ENCODE assay signal across 10 cellular contexts in the genomic region with DNA sequence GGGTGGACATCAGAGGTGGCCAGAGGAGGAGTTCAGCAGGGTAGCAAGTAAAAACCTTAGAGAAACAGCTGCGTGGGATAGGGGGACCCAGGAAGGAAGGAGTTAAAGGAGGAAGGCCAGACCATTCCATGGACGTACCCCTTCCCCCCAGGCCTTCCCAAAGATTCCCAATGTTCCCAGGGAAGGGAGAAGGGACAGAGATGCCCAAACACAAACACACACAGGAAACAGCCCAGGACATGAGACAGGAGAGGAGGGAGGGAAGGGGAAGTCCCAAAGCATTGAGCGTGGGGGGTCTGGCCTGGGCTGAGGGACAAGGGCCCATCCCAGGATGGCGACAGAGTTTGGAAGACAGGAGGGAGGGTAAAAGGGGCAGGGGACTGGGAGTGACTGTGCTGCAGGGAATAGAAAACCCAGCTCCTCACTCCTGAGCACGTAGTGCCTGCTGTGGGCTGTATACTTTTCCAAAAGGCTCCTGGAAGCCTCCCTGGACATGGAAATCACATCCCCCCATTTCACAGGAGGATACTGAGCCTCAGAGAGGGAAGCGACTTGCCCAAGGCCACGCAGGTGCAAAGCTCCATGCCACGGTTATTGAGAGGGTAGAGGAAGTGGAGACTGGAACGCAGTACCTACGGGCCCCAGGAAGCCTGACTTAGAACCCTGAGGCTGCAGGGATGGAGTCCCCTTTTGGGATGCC. TPM values are rescaled to one million over a fixed set of nuclear protein-coding genes. Genes with fewer than 3 reads are reported as not detected.
DNase-seq lines count a peak whose midpoint lies in the region; ATAC-seq and TF ChIP-seq lines count a peak whose summit lies in the region.
"Had no signal": no experiment of that assay in that cellular context is flagged by ENCODE, and none has a peak within 500 bp of the region (broad histone marks: within the 10 kb centered on the region; RNA-seq: fewer than 3 reads in every experiment).

No MANE protein-coding gene starts in this region.

- H3K4me3 Mint-ChIP-seq in central memory CD8-positive, alpha-beta T cell, result peak overlapping the region; percentile 14
- H3K4me3 Mint-ChIP-seq: activated B cell treated with CpG ODN at 0.5 μM for 24 hours had no signal

- no peaks in the 10 kb centered on the region for H3K36me3 Mint-ChIP-seq in central memory CD8-positive, alpha-beta T cell (ENCODE audit: insufficient read depth)

- WGBS in suprapubic skin, result 39% methylated on average over 10 of the region's 10 CpGs

- no peak overlapping the region for H3K27ac Mint-ChIP-seq in central memory CD8-positive, alpha-beta T cell (ENCODE audit: low read depth)
- H3K27ac Mint-ChIP-seq: activated B cell treated with CpG ODN at 0.5 μM for 24 hours had no signal

- TF ChIP-seq EP300 in suprapubic skin (IDR thresholded peaks at IDR 0.05), result no peak

- H3K4me1 ChIP-seq in left lung (peaks cover 0 to 17% of the 10 kb centered on the region in 2 donors), suprapubic skin (peaks cover 20% of the 10 kb centered on the region)

- no peak for TF ChIP-seq POLR2A in suprapubic skin (IDR thresholded peaks at IDR 0.05)

- H3K4me1 Mint-ChIP-seq in central memory CD8-positive, alpha-beta T cell, result peaks cover 6% of the 10 kb centered on the region

- H3K36me3 ChIP-seq in MG63, result peaks cover 55% of the 10 kb centered on the region
- peaks cover 0 to 43% of the 10 kb centered on the region in 2 donors for H3K36me3 ChIP-seq in left lung
- peaks cover 41% of the 10 kb centered on the region for H3K36me3 ChIP-seq in suprapubic skin

- H3K9me3 ChIP-seq in MG63 (peaks cover 27% of the 10 kb centered on the region), left lung (peaks cover 0 to 14% of the 10 kb centered on the region in 2 donors), suprapubic skin (peaks cover 2% of the 10 kb centered on the region)

- H3K27me3 ChIP-seq in MG63, result no peaks in the 10 kb centered on the region
- peaks cover 0 to 35% of the 10 kb centered on the region in 2 donors for H3K27me3 ChIP-seq in left lung
- H3K27me3 ChIP-seq in suprapubic skin, result no peaks in the 10 kb centered on the region

- no peak for DNase-seq in MG63
- DNase-seq in central memory CD8-positive, alpha-beta T cell (ENCODE audit: low spot score in 2 of 2), result no peak
- no peak for DNase-seq in left lung
- DNase-seq in suprapubic skin (ENCODE audit: low spot score in 2 of 2), result no peak
- DNase-seq in occipital lobe (lab: John Stamatoyannopoulos, UW), result no peak
- DNase-seq in superior temporal gyrus (ENCODE audit: extremely low spot score), result no peak
- DNase-seq: activated B cell treated with CpG ODN at 0.5 μM for 24 hours had no signal

- H3K27me3 Mint-ChIP-seq in central memory CD8-positive, alpha-beta T cell, result peaks cover 36% of the 10 kb centered on the region

- intact Hi-C loops in left lung (cut with DNase I), result no loop called here

- H3K4me3 ChIP-seq in MG63, result peak overlapping the region; percentile 97
- H3K4me3 ChIP-seq in left lung, result peak overlapping the region; percentile 50 to 55
- peak overlapping the region; percentile 68 for H3K4me3 ChIP-seq in suprapubic skin

- TF ChIP-seq CTCF in left lung (IDR thresholded peaks at IDR 0.05) (no peak), suprapubic skin (IDR thresholded peaks at IDR 0.05) (no peak)

- H3K27ac ChIP-seq in left lung (peak overlapping the region; percentile 73 to 82), suprapubic skin (peak overlapping the region; percentile 90)

- H3K9me3 Mint-ChIP-seq in central memory CD8-positive, alpha-beta T cell, result peaks cover 11% of the 10 kb centered on the region

- ATAC-seq in central memory CD8-positive, alpha-beta T cell (replicated peaks; ENCODE audit: extremely low read depth, poor library complexity, severe bottlenecking), result no peak
- ATAC-seq in left lung, result peak; percentile 10
- no peak for ATAC-seq in GM21381 (IDR thresholded peaks at IDR 0.05; ENCODE audit: unreplicated experiment)
- ATAC-seq in HG02870 (IDR thresholded peaks at IDR 0.05; ENCODE audit: unreplicated experiment), result no peak

RNA-seq across cellular contexts. Expression of a gene that starts 1.1 kb away (rescaled TPM):
- 90.8 and 120 TPM in 2 replicates for total RNA-seq in MG63 (2014; rRNA removed; shearing (Covaris generic); ENCODE audit: low replicate concordance)
- total RNA-seq in left lung (10 to 100 TPM; 17.5 to 22.9 TPM), suprapubic skin (10 to 100 TPM in 1 of 4 donors, 1 to 10 TPM in 3; 3.8 to 17.8 (median 6.8) TPM), occipital lobe (2.5 TPM)
- total RNA-seq: activated B cell treated with CpG ODN at 0.5 μM for 24 hours had no signal

RNA-seq across cellular contexts. Expression of a gene that starts 26.3 kb away (rescaled TPM):
- not detected in 2 replicates for total RNA-seq in MG63 (2014; rRNA removed; shearing (Covaris generic); ENCODE audit: low replicate concordance)
- not detected for total RNA-seq in left lung
- not detected for total RNA-seq in suprapubic skin
- total RNA-seq in occipital lobe, result not detected
- total RNA-seq: activated B cell treated with CpG ODN at 0.5 μM for 24 hours, temporal lobe had no signal

RNA-seq across cellular contexts. Expression of a gene that starts 59.0 kb away (rescaled TPM):
- total RNA-seq in MG63 (2014; rRNA removed; shearing (Covaris generic); ENCODE audit: low replicate concordance), result not detected in 2 replicates
- not detected for total RNA-seq in left lung
- 100 to 1,000 TPM; 123 to 363 (median 254) TPM for total RNA-seq in suprapubic skin
- total RNA-seq in occipital lobe, result not detected
- total RNA-seq: activated B cell treated with CpG ODN at 0.5 μM for 24 hours, temporal lobe had no signal

Comparison
In these comparisons a context has a peak if more than half of its experiments do, and no peak if none do; other contexts are left out.
1. RNA of a gene that starts 59.0 kb away (total RNA-seq): 123 to 363 TPM in suprapubic skin; not detected in MG63, not detected in left lung and not detected in occipital lobe (single experiment); every median in the first group is over 100 times any median in the second.
2. Peak in every context shown above with its lines, with median percentiles within 50 percentile points of each other: H3K4me3 ChIP-seq.